ENCODE assay signal across 15 cellular contexts in the genomic region with DNA sequence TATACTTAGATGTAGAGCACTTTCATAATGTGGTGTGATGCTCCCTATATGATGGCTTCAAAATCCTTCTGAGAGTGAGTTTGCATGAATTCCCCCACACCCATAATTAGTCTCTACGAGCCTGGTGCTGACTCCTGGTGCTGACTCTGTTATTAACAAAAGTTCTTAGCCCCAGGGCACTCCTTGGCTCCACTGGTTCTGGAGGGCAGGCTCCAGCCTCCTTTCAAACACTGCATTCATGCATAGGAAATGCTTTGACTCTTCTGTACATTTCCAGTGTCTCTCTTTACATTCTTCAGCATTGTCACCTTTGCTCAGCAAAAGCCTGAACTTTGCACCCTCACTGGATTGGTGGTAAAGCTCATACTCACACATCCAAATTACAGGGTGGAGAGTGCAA.
DNase-seq lines count a peak whose midpoint lies in the region; ATAC-seq and TF ChIP-seq lines count a peak whose summit lies in the region.
"Had no signal": no experiment of that assay in that cellular context is flagged by ENCODE, and none has a peak within 500 bp of the region (broad histone marks: within the 10 kb centered on the region; RNA-seq: fewer than 3 reads in every experiment).

No MANE protein-coding gene starts in this region.

- H2BK5ac ChIP-seq in IMR-90 (ENCODE audit: low read depth, low read length, poor library complexity, severe bottlenecking) = no peak overlapping the region

- H2AFZ ChIP-seq in IMR-90 (replicated peaks; ENCODE audit: low read length, poor library complexity) = peak overlapping the region; percentile 6
- no peak overlapping the region for H2AFZ ChIP-seq in neural progenitor cell (replicated peaks)

- H3K79me2 ChIP-seq in neural progenitor cell (ENCODE audit: low read depth) = no peaks in the 10 kb centered on the region

- peak; percentile 34 for DNase-seq in NCI-H146 (lab: John Stamatoyannopoulos, UW)
- no peak for DNase-seq in NCI-H146 treated with DMSO at 0.1 percent for 48 hours (lab: John Stamatoyannopoulos, UW; ENCODE audit: unreplicated experiment)
- DNase-seq in IMR-90 = no peak
- DNase-seq in left colon = no peak
- DNase-seq in neural progenitor cell (ENCODE audit: low spot score) = peak; percentile 44
- no peak for DNase-seq in C1 segment of cervical spinal cord (lab: John Stamatoyannopoulos, UW)
- no peak for DNase-seq in germinal center (ENCODE audit: low spot score)
- no peak for DNase-seq in Ammon's horn (ENCODE audit: low spot score)
- DNase-seq: 8988T; CD4-positive, alpha-beta memory T cell; DMS79; HCEC 1CT had no signal

- H3K9me3 ChIP-seq in IMR-90 (ENCODE audit: control insufficient read depth, insufficient read depth, low read length) (no peaks in the 10 kb centered on the region), neural progenitor cell (ENCODE audit: low read depth) (no peaks in the 10 kb centered on the region)

- no peak overlapping the region for H2AK9ac ChIP-seq in IMR-90 (replicated peaks; ENCODE audit: low read depth, low read length, poor library complexity)

- no peak for TF ChIP-seq POLR2A in IMR-90 (IDR thresholded peaks at IDR 0.05; ENCODE audit: low read depth, low read length)

- H3K4me1 ChIP-seq in IMR-90 (ENCODE audit: control insufficient read depth, insufficient read depth, low read length) = peaks cover 13% of the 10 kb centered on the region
- peaks cover 26% of the 10 kb centered on the region for H3K4me1 ChIP-seq in neural progenitor cell

- WGBS in IMR-90 (ENCODE audit: extremely low coverage in 2 of 2, insufficient read length in 1 of 2), 2 experiments = 83% methylated on average over 1 of the region's 1 CpG; no CpG with 5 or more reads in 1 of the 2 experiments

- no peaks in the 10 kb centered on the region for H3K79me1 ChIP-seq in IMR-90 (ENCODE audit: low read depth in 1 of 2, low read length in 2 of 2)

- H2BK15ac ChIP-seq in IMR-90 (ENCODE audit: low read depth, low read length) = peak overlapping the region; percentile 30; the same call in 1 of the 3 replicates

- intact Hi-C loops in IMR-90 (cut with micrococcal nuclease) = no loop called here
- intact Hi-C loops in left colon (cut with DNase I, micrococcal nuclease) = no loop called here

- no peak overlapping the region; the same call in 1 of the 2 replicates for H3K14ac ChIP-seq in IMR-90 (replicated peaks; ENCODE audit: low read depth, low read length)

- H3K9me1 ChIP-seq in IMR-90 (ENCODE audit: insufficient read depth, low read length) = peaks cover 7% of the 10 kb centered on the region

- H2AK5ac ChIP-seq in IMR-90 (ENCODE audit: low read depth, low read length) = no peak overlapping the region

- H3K36me3 ChIP-seq in IMR-90 (ENCODE audit: control insufficient read depth, insufficient read depth, low read length) (no peaks in the 10 kb centered on the region), neural progenitor cell (no peaks in the 10 kb centered on the region)

- in situ Hi-C loops in IMR-90 (cut with MboI; ENCODE audit: low sequenced_read_pairs) = no loop called here

- H3K9ac ChIP-seq in IMR-90 (ENCODE audit: low read depth, low read length) (no peak overlapping the region), neural progenitor cell (no peak overlapping the region)

- H3K27me3 ChIP-seq in IMR-90 (ENCODE audit: control insufficient read depth, insufficient read depth, low read length) = no peaks in the 10 kb centered on the region
- no peaks in the 10 kb centered on the region for H3K27me3 ChIP-seq in neural progenitor cell

- ATAC-seq in IMR-90 (ENCODE audit: low read depth) (no peak), left colon (peak; percentile 44)

- H3K36me3 Mint-ChIP-seq in neural progenitor cell = no peaks in the 10 kb centered on the region
- H3K36me3 Mint-ChIP-seq: CD4-positive, alpha-beta memory T cell had no signal

- H3K56ac ChIP-seq in IMR-90 (ENCODE audit: extremely low read depth, insufficient read depth, low read length) = no peak overlapping the region

- H3K27ac ChIP-seq in IMR-90 (ENCODE audit: insufficient read depth, low read length) (no peak overlapping the region), neural progenitor cell (no peak overlapping the region)
- H3K27ac ChIP-seq: C4-2B, HL-60 had no signal

- H4K5ac ChIP-seq in IMR-90 (ENCODE audit: low read depth, low read length) = no peak overlapping the region

- no peak overlapping the region; the same call in 1 of the 2 replicates for H2BK20ac ChIP-seq in IMR-90 (ENCODE audit: low read depth, low read length)

- H3K27me3 Mint-ChIP-seq in neural progenitor cell (ENCODE audit: insufficient read depth, low read depth) = peaks cover 2% of the 10 kb centered on the region

- peaks cover 22% of the 10 kb centered on the region for H3K4me1 Mint-ChIP-seq in neural progenitor cell
- H3K4me1 Mint-ChIP-seq: B cell; CD4-positive, alpha-beta memory T cell had no signal

- no peak overlapping the region for H4K8ac ChIP-seq in IMR-90 (ENCODE audit: low read depth in 2 of 2, low read length in 2 of 2)

- no peaks in the 10 kb centered on the region for H3K9me3 Mint-ChIP-seq in neural progenitor cell
- H3K9me3 Mint-ChIP-seq: CD4-positive, alpha-beta memory T cell had no signal

- TF ChIP-seq CTCF in IMR-90 (conservative IDR thresholded peaks at IDR 0.05; ENCODE audit: low read depth, low read length) = no peak
- TF ChIP-seq CTCF in neural progenitor cell (IDR thresholded peaks at IDR 0.05) = no peak

- H3K18ac ChIP-seq in IMR-90 (ENCODE audit: low read depth, low read length) = no peak overlapping the region

- no peak for TF ChIP-seq RAD21 in IMR-90 (IDR thresholded peaks at IDR 0.05; ENCODE audit: low read length)

- BruUV-seq in IMR-90 (replicated peaks; lab: Mats Ljungman, UMichigan) = no TSS peak

- dilution Hi-C loops in IMR-90 (cut with HindIII; ENCODE audit: low sequenced_read_pairs, unreplicated experiment) = no loop called here

- H3K4me3 Mint-ChIP-seq in neural progenitor cell = no peak overlapping the region
- H3K4me3 Mint-ChIP-seq: B cell; CD4-positive, alpha-beta memory T cell had no signal

- no peak overlapping the region for H4K91ac ChIP-seq in IMR-90 (ENCODE audit: insufficient read depth, low read depth, low read length)

- H3K4ac ChIP-seq in IMR-90 (ENCODE audit: low read depth, low read length) = peak overlapping the region; percentile 16; the same call in 1 of the 2 replicates

- H2BK120ac ChIP-seq in IMR-90 (ENCODE audit: low read depth, low read length) = peak overlapping the region; percentile 49; the same call in 1 of the 2 replicates

- no peak overlapping the region for H3K4me2 ChIP-seq in IMR-90 (ENCODE audit: low read depth, low read length)
- H3K4me2 ChIP-seq in neural progenitor cell = peak overlapping the region; percentile 52

- H4K20me1 ChIP-seq in IMR-90 (ENCODE audit: insufficient read depth, low read length) (no peaks in the 10 kb centered on the region), neural progenitor cell (ENCODE audit: low read depth) (no peaks in the 10 kb centered on the region)

- CTCF ChIA-PET in IMR-90 (lab: Yijun Ruan, JAX) = no interaction called here

- no peaks in the 10 kb centered on the region for H3F3A ChIP-seq in neural progenitor cell (ENCODE audit: low read depth)

- POLR2A ChIA-PET in IMR-90 (lab: Charles Lee; ENCODE audit: unreplicated experiment) = no interaction called here

- H3K23ac ChIP-seq in IMR-90 (ENCODE audit: low read depth, low read length) = no peak overlapping the region

- H3K4me3 ChIP-seq in IMR-90 (ENCODE audit: insufficient read depth, low read depth, low read length) (no peak overlapping the region), neural progenitor cell (no peak overlapping the region)

- no peak overlapping the region for H3K27ac Mint-ChIP-seq in neural progenitor cell
- H3K27ac Mint-ChIP-seq: B cell; CD4-positive, alpha-beta memory T cell had no signal

TF ChIP-seq in IMR-90, 13 proteins besides CTCF, POLR2A, EP300 and RAD21:
- no peak for TF ChIP-seq SMC3 (IDR thresholded peaks at IDR 0.05; ENCODE audit: low read depth, low read length)
- no peak for TF ChIP-seq NFE2L2 (IDR thresholded peaks at IDR 0.05; ENCODE audit: low read depth, low read length)
- TF ChIP-seq, protein P1, sequence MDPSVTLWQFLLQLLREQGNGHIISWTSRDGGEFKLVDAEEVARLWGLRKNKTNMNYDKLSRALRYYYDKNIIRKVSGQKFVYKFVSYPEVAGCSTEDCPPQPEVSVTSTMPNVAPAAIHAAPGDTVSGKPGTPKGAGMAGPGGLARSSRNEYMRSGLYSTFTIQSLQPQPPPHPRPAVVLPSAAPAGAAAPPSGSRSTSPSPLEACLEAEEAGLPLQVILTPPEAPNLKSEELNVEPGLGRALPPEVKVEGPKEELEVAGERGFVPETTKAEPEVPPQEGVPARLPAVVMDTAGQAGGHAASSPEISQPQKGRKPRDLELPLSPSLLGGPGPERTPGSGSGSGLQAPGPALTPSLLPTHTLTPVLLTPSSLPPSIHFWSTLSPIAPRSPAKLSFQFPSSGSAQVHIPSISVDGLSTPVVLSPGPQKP (IDR thresholded peaks at IDR 0.05; ENCODE audit: borderline replicate concordance, low read depth, low read length) = no peak
- no peak for TF ChIP-seq FOS (IDR thresholded peaks at IDR 0.05; ENCODE audit: low read depth, low read length)
- TF ChIP-seq MXI1 (IDR thresholded peaks at IDR 0.05; ENCODE audit: borderline replicate concordance, low read depth, low read length) = no peak
- no peak for TF ChIP-seq BHLHE40 (IDR thresholded peaks at IDR 0.05; ENCODE audit: low read depth, low read length)

Comparison
In these comparisons a context has a peak if more than half of its experiments do, and no peak if none do; other contexts are left out.
1. DNase-seq: peak in NCI-H146 (single experiment) and neural progenitor cell (single experiment); none in NCI-H146 treated with DMSO at 0.1 percent for 48 hours (single experiment), IMR-90 (single experiment), left colon (0 of 2), C1 segment of cervical spinal cord (0 of 14), germinal center (single experiment) and Ammon's horn (single experiment).